ENCODE assay signal across 15 cellular contexts in the genomic region with DNA sequence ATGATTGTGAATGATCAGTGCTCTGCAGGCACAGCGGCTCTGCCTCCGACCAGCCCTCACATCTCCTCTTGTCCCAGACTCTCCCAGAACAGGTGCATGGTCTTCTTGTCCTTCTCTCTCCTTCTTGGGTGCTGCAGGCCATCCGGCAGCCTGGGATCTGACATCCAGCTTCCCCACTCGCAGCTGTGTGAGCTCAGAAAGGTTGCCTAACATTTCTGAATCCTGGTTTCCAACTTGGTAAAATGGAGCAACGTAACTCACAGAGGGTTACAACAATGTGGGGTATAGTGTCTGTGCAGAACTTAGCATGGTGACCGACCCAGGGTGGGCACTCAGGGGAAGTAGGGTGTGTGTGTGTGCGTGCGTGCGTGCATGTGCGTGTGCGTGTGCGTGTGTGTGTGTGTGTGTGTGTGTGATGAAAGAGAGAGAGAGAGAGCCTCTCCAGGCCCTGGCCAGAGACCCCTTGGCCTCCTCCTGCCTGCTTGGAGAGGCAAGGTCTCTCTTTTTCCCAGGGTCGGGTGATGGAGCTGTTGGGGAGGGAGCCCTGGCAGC.
A peak's percentile ranks its signal among the peaks of the same experiment; 100 is the strongest.
DNase-seq lines count a peak whose midpoint lies in the region; ATAC-seq, FAIRE-seq and TF ChIP-seq lines count a peak whose summit lies in the region.
"Had no signal": no experiment of that assay in that cellular context is flagged by ENCODE, and none has a peak within 500 bp of the region (broad histone marks: within the 10 kb centered on the region; RNA-seq: fewer than 3 reads in every experiment).

No MANE protein-coding gene starts in this region.

- H3K36me3 ChIP-seq in OCI-LY1 (ENCODE audit: insufficient read depth, low read length) (no peaks in the 10 kb centered on the region), HepG2 (replicated peaks in 1 of 2; ENCODE audit: control insufficient read depth in 1 of 2, insufficient read depth in 2 of 2, low read length in 2 of 2) (no peaks in the 10 kb centered on the region), transverse colon (no peaks in the 10 kb centered on the region)
- H3K36me3 ChIP-seq: BE2C had no signal

- no peak for TF ChIP-seq EP300 in HepG2 (IDR thresholded peaks at IDR 0.05; ENCODE audit: low read depth in 2 of 2, low read length in 2 of 2)
- no peak for TF ChIP-seq EP300 in HepG2 (CRISPR knock-in tag; IDR thresholded peaks at IDR 0.05; ENCODE audit: borderline replicate concordance)
- no peak for TF ChIP-seq EP300 in transverse colon (IDR thresholded peaks at IDR 0.05; ENCODE audit: low read depth)

- no peak overlapping the region for H2AFZ ChIP-seq in OCI-LY1 (ENCODE audit: low read length)
- H2AFZ ChIP-seq in HepG2 (ENCODE audit: low read length), result no peak overlapping the region

- no peak for ATAC-seq in CD4-positive, alpha-beta T cell (ENCODE audit: poor library complexity)
- ATAC-seq in HepG2 (peak; percentile 3), HG03432 (IDR thresholded peaks at IDR 0.05; ENCODE audit: unreplicated experiment) (no peak), GM18907 (IDR thresholded peaks at IDR 0.05; ENCODE audit: unreplicated experiment) (no peak)
- ATAC-seq: Panc1, Right ventricle myocardium inferior had no signal

- H3K27ac ChIP-seq in CD4-positive, alpha-beta T cell (ENCODE audit: low read depth, low read length), result no peak overlapping the region
- H3K27ac ChIP-seq in OCI-LY1 (ENCODE audit: low read depth, low read length, poor library complexity, severe bottlenecking), result peak overlapping the region; percentile 82
- H3K27ac ChIP-seq in HepG2 (ENCODE audit: extremely low read length, insufficient read depth, low read length), result peak overlapping the region; percentile 86
- H3K27ac ChIP-seq in transverse colon, result no peak overlapping the region

- H3K36me3 Mint-ChIP-seq in CD4-positive, alpha-beta T cell (ENCODE audit: low read depth), result no peaks in the 10 kb centered on the region

- H3K79me2 ChIP-seq in OCI-LY1 (ENCODE audit: insufficient read depth, low read length) (no peaks in the 10 kb centered on the region), HepG2 (ENCODE audit: insufficient read depth, low read length) (peaks cover 2% of the 10 kb centered on the region)

- CTCF ChIA-PET in CD4-positive, alpha-beta T cell (lab: Charles Lee), result no interaction called here
- CTCF ChIA-PET in HepG2 (lab: Yijun Ruan, JAX; ENCODE audit: low intra/inter-chr PET ratio, low total read pairs), result no interaction called here

- TF ChIP-seq POLR2A in HepG2 (IDR thresholded peaks at IDR 0.05; ENCODE audit: insufficient read depth in 1 of 2, low read depth in 2 of 2, low read length in 2 of 2) (0 out of 4 replicates have a peak, but pooled peaks of 1 of the 2 experiments have one; percentile 6), transverse colon (IDR thresholded peaks at IDR 0.05) (no peak)

- POLR2A ChIA-PET in CD4-positive, alpha-beta T cell (lab: Charles Lee), result interaction anchor here (2.8 kb wide), 1 partner anchor 176 kb away, joined by 27 read pairs; a partner anchor contains a TSS
- POLR2A ChIA-PET in HepG2 (lab: Yijun Ruan, JAX), result interaction anchor here (0.7 to 18.0 kb wide), 26 partner anchors 11 to 649 kb away, joined by 3 to 763 read pairs (median 5); a partner anchor contains a TSS

- intact Hi-C loops in CD4-positive, alpha-beta T cell (cut with DNase I, micrococcal nuclease), result loop anchor here in 1 of 2 experiments (5.0 kb wide), 1 partner anchor 176 kb away; a partner anchor contains a TSS
- intact Hi-C loops in HepG2 (cut with micrococcal nuclease; ENCODE audit: unreplicated experiment), result loop anchor here (1.0 to 5.0 kb wide), 6 partner anchors 16 to 174 kb away; no protein-coding TSS in a partner anchor
- intact Hi-C loops in transverse colon (cut with DNase I; ENCODE audit: low total_unique reads), result no loop called here

- no peaks in the 10 kb centered on the region for H4K20me1 ChIP-seq in OCI-LY1 (ENCODE audit: insufficient read depth, low read length)
- H4K20me1 ChIP-seq in HepG2 (ENCODE audit: insufficient read depth, low read length), result no peaks in the 10 kb centered on the region

- no peak for TF ChIP-seq CTCF in CD4-positive, alpha-beta T cell (IDR thresholded peaks at IDR 0.05)
- TF ChIP-seq CTCF in OCI-LY1 (IDR thresholded peaks at IDR 0.05; ENCODE audit: low read length) (no peak), HepG2 (CRISPR knock-in tag; IDR thresholded peaks at IDR 0.05) (no peak), transverse colon (IDR thresholded peaks at IDR 0.05) (no peak)

- no peak overlapping the region; the same call in 1 of the 2 replicates for H3K4me2 ChIP-seq in OCI-LY1 (ENCODE audit: low read length)
- H3K4me2 ChIP-seq in HepG2 (ENCODE audit: low read depth, low read length), result peak overlapping the region; percentile 59

- 77% methylated on average over 13 of the region's 13 CpGs for WGBS in HepG2 (ENCODE audit: low lambda C conversion rate)
- 75 to 80% methylated on average over 1 to 13 of the region's 13 CpGs for WGBS in transverse colon (ENCODE audit: low coverage in 1 of 2), 2 donors

- H3K4me1 ChIP-seq in OCI-LY1 (ENCODE audit: insufficient read depth, low read length, severe bottlenecking) (peaks cover 74% of the 10 kb centered on the region), HepG2 (ENCODE audit: insufficient read depth, low read length) (peaks cover 100% of the 10 kb centered on the region), transverse colon (peaks cover 5 to 59% (median 36%) of the 10 kb centered on the region in 4 donors)
- H3K4me1 ChIP-seq: BE2C had no signal

- peak overlapping the region; percentile 81 for H3K27ac Mint-ChIP-seq in CD4-positive, alpha-beta T cell

- H3K4me1 Mint-ChIP-seq in CD4-positive, alpha-beta T cell (ENCODE audit: low read depth), result peaks cover 73% of the 10 kb centered on the region

- no peaks in the 10 kb centered on the region for H3F3A ChIP-seq in OCI-LY1 (ENCODE audit: insufficient read depth, low read length)

- H3K4me3 ChIP-seq in OCI-LY1 (ENCODE audit: low read depth, low read length, poor library complexity, severe bottlenecking), result no peak overlapping the region
- H3K4me3 ChIP-seq in HepG2 (replicated peaks in 1 of 3; ENCODE audit: insufficient read depth in 1 of 3, low read depth in 2 of 3, low read length in 3 of 3), result peak overlapping the region in 1 of 3 experiments; percentile 17; a peak in 1 of 6 replicates
- no peak overlapping the region for H3K4me3 ChIP-seq in transverse colon

- H3K9me2 ChIP-seq in OCI-LY1 (ENCODE audit: low read depth, low read length), result no peaks in the 10 kb centered on the region

- H3K27me3 Mint-ChIP-seq in CD4-positive, alpha-beta T cell, result peaks cover 8% of the 10 kb centered on the region

- no peak for FAIRE-seq in HepG2 (lab: Jason Lieb, UNC)

- no peak for TF ChIP-seq RAD21 in HepG2 (CRISPR knock-in tag; IDR thresholded peaks at IDR 0.05)

- in situ Hi-C loops in HepG2 (cut with HindIII; ENCODE audit: extremely low pct_ligation_motif_present, low pct_unique_long_range_greater_than_20kb) (no loop called here), transverse colon (cut with MboI; ENCODE audit: low pct_ligation_motif_present in 1 of 4, low pct_unique_long_range_greater_than_20kb in 1 of 4, low sequenced_read_pairs in 3 of 4) (no loop called here)

- H3K9ac ChIP-seq in OCI-LY1 (ENCODE audit: low read length) (no peak overlapping the region), HepG2 (ENCODE audit: insufficient read depth, low read depth, low read length) (peak overlapping the region; percentile 51)

- no peak overlapping the region for H3K4me3 Mint-ChIP-seq in CD4-positive, alpha-beta T cell

- H3K27me3 ChIP-seq in CD4-positive, alpha-beta T cell (ENCODE audit: control insufficient read depth, insufficient read depth, low read length), result peaks cover 13% of the 10 kb centered on the region
- H3K27me3 ChIP-seq in OCI-LY1 (ENCODE audit: insufficient read depth, low read length) (no peaks in the 10 kb centered on the region), HepG2 (ENCODE audit: control insufficient read depth in 1 of 2, insufficient read depth in 2 of 2, low read length in 2 of 2) (no peaks in the 10 kb centered on the region), transverse colon (no peaks in the 10 kb centered on the region)
- H3K27me3 ChIP-seq: BE2C had no signal

- no peaks in the 10 kb centered on the region for H3K9me3 Mint-ChIP-seq in CD4-positive, alpha-beta T cell

- no peak for DNase-seq in CD4-positive, alpha-beta T cell
- DNase-seq in HepG2 (ENCODE audit: low spot score) (no peak), transverse colon (peak; percentile 5), HuH-7.5 (ENCODE audit: low spot score) (no peak)
- DNase-seq: BE2C, H7, NCI-H1092, NCI-H146, NCI-H2081, NCI-H748 treated with DMSO at 0.1 percent for 48 hours had no signal

- TSS peak; percentile 52 for BruUV-seq in HepG2 (replicated peaks; lab: Mats Ljungman, UMichigan)

- H3K9me3 ChIP-seq in CD4-positive, alpha-beta T cell (ENCODE audit: control insufficient read depth, low read length), result no peaks in the 10 kb centered on the region
- H3K9me3 ChIP-seq in OCI-LY1 (ENCODE audit: low read length) (no peaks in the 10 kb centered on the region), HepG2 (ENCODE audit: low read length) (no peaks in the 10 kb centered on the region), transverse colon (no peaks in the 10 kb centered on the region)
- H3K9me3 ChIP-seq: BE2C had no signal

TF ChIP-seq in HepG2, 621 proteins besides CTCF, POLR2A, EP300 and RAD21 (continues in another document):
- TF ChIP-seq ZNF737 (CRISPR knock-in tag; IDR thresholded peaks at IDR 0.05; ENCODE audit: borderline replicate concordance) (0 out of 2 replicates have a peak, but pooled peaks have one; percentile 87), HOXA9 (CRISPR knock-in tag; IDR thresholded peaks at IDR 0.05; ENCODE audit: borderline replicate concordance) (peak; percentile 28; the same call in 1 of the 2 replicates)
- TF ChIP-seq, protein P1, sequence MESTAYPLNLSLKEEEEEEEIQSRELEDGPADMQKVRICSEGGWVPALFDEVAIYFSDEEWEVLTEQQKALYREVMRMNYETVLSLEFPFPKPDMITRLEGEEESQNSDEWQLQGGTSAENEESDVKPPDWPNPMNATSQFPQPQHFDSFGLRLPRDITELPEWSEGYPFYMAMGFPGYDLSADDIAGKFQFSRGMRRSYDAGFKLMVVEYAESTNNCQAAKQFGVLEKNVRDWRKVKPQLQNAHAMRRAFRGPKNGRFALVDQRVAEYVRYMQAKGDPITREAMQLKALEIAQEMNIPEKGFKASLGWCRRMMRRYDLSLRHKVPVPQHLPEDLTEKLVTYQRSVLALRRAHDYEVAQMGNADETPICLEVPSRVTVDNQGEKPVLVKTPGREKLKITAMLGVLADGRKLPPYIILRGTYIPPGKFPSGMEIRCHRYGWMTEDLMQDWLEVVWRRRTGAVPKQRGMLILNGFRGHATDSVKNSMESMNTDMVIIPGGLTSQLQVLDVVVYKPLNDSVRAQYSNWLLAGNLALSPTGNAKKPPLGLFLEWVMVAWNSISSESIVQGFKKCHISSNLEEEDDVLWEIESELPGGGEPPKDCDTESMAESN (CRISPR knock-in tag; conservative IDR thresholded peaks at IDR 0.05), result no peak
- TF ChIP-seq, protein P2, sequence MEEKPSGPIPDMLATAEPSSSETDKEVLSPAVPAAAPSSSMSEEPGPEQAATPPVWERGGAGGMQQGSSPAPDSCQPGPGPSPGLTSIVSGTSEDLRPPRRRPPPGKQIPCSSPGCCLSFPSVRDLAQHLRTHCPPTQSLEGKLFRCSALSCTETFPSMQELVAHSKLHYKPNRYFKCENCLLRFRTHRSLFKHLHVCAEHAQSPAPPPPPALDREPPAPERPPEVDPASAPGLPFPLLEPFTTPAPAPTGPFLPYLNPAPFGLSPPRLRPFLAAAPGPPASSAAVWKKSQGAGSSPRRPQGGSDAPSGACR (CRISPR knock-in tag; IDR thresholded peaks at IDR 0.05), result no peak

Comparison
In these comparisons a context has a peak if more than half of its experiments do, and no peak if none do; other contexts are left out.
1. H3K27ac ChIP-seq: peak in OCI-LY1 (single experiment) and HepG2 (single experiment); none in CD4-positive, alpha-beta T cell (single experiment) and transverse colon (0 of 4).